In the genomic region with DNA sequence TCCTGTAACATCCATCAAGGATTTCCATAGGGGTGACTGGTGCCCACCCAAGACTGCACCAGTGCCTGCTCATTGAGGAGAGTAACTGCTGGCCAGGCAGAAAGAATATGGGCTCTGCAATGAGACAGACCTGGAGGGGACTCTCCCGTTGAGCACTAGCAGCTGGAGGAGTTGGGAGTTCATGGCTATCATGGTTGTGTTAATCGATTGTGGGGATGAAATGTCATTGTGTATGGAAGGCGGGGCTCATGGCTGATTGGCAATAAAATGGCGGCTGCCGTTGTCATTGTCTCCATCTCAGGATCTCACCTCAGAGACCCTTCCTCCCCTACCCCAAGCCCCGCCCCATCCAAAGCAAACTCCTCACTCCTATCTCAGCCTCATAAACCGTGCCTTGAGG, we compare ENCODE assay signal across 21 cellular contexts. TPM values are rescaled to one million over a fixed set of nuclear protein-coding genes. Genes with fewer than 3 reads are reported as not detected.
A peak's percentile ranks its signal among the peaks of the same experiment; 100 is the strongest.
DNase-seq lines count a peak whose midpoint lies in the region; ATAC-seq and TF ChIP-seq lines count a peak whose summit lies in the region.
"Had no signal": no experiment of that assay in that cellular context is flagged by ENCODE, and none has a peak within 500 bp of the region (broad histone marks: within the 10 kb centered on the region; RNA-seq: fewer than 3 reads in every experiment).

No MANE protein-coding gene starts in this region.

- H3K4me1 Mint-ChIP-seq in activated naive CD4-positive, alpha-beta T cell treated with anti-CD3 and anti-CD28 coated beads, Interleukin-2, amount 10 ng/mL, durations not matched to agents 7 days and 5 days: peaks cover 39% of the 10 kb centered on the region

- H3K9me3 ChIP-seq in RWPE2 (ENCODE audit: severe bottlenecking) (no peaks in the 10 kb centered on the region), esophagus (ENCODE audit: control insufficient read depth in 2 of 2, insufficient read depth in 1 of 2, low read depth in 1 of 2, low read length in 1 of 2) (no peaks in the 10 kb centered on the region), stomach (no peaks in the 10 kb centered on the region)
- H3K9me3 ChIP-seq: breast epithelium, thoracic aorta had no signal

- 93 to 94% methylated on average over 7 of the region's 7 CpGs for WGBS in esophagus, 2 donors
- 83 to 88% (median 85%) methylated on average over 7 of the region's 7 CpGs for WGBS in stomach, 5 donors

- intact Hi-C loops in stomach (cut with DNase I; ENCODE audit: low total_unique reads): no loop called here

- peaks cover 7% of the 10 kb centered on the region for H3K4me1 ChIP-seq in RWPE2 (ENCODE audit: insufficient read depth, poor library complexity, severe bottlenecking)
- H3K4me1 ChIP-seq in esophagus (ENCODE audit: control insufficient read depth in 2 of 2, insufficient read depth in 2 of 2, low read length in 1 of 2): peaks cover 5 to 19% of the 10 kb centered on the region in 2 donors
- H3K4me1 ChIP-seq in stomach: peaks cover 12 to 48% (median 42%) of the 10 kb centered on the region in 4 donors
- H3K4me1 ChIP-seq: breast epithelium, foreskin keratinocyte had no signal

- DNase-seq in activated naive CD4-positive, alpha-beta T cell treated with anti-CD3 and anti-CD28 coated beads, Interleukin-2, amount 10 ng/mL, durations not matched to agents 7 days and 5 days: no peak
- no peak for DNase-seq in activated naive CD4-positive, alpha-beta T cell (lab: John Stamatoyannopoulos, UW)
- DNase-seq in RWPE2 (ENCODE audit: low spot score) (peak; percentile 29), stomach (peak; percentile 14), NCI-H82 treated with DMSO at 0.1 percent for 48 hours (lab: John Stamatoyannopoulos, UW; ENCODE audit: unreplicated experiment) (no peak), pons (ENCODE audit: low spot score) (no peak)
- DNase-seq: ACHN, hypothalamus, naive B cell had no signal

- TF ChIP-seq POLR2A in stomach (IDR thresholded peaks at IDR 0.05): no peak

- peak overlapping the region; percentile 23 for H3K27ac ChIP-seq in RWPE2 (ENCODE audit: poor library complexity, severe bottlenecking)
- H3K27ac ChIP-seq in esophagus (ENCODE audit: low read depth in 2 of 2, low read length in 1 of 2): peak overlapping the region; percentile 21 to 81
- H3K27ac ChIP-seq in stomach: peak overlapping the region; percentile 25 to 54 (median 46)
- H3K27ac ChIP-seq: breast epithelium, foreskin keratinocyte, thoracic aorta, VCaP had no signal

- TF ChIP-seq CTCF in RWPE2 (IDR thresholded peaks at IDR 0.05; ENCODE audit: poor library complexity, severe bottlenecking) (no peak), stomach (IDR thresholded peaks at IDR 0.05) (no peak)

- peaks cover 64% of the 10 kb centered on the region for H3K27me3 Mint-ChIP-seq in activated naive CD4-positive, alpha-beta T cell treated with anti-CD3 and anti-CD28 coated beads, Interleukin-2, amount 10 ng/mL, durations not matched to agents 7 days and 5 days

- H3K36me3 Mint-ChIP-seq in activated naive CD4-positive, alpha-beta T cell treated with anti-CD3 and anti-CD28 coated beads, Interleukin-2, amount 10 ng/mL, durations not matched to agents 7 days and 5 days: peaks cover 14% of the 10 kb centered on the region
- H3K36me3 Mint-ChIP-seq: memory B cell, naive B cell had no signal

- ATAC-seq in RWPE2 (ENCODE audit: low read depth) (no peak), HG03025 (IDR thresholded peaks at IDR 0.05; ENCODE audit: low FRiP score, unreplicated experiment) (no peak)

- no peak overlapping the region for H3K4me3 Mint-ChIP-seq in activated naive CD4-positive, alpha-beta T cell treated with anti-CD3 and anti-CD28 coated beads, Interleukin-2, amount 10 ng/mL, durations not matched to agents 7 days and 5 days
- H3K4me3 Mint-ChIP-seq: dendritic cell treated with granulocyte-macrophage colony-stimulating factor and Interleukin-4, amounts not matched to agents 40 ng/mL and 50 ng/mL, for 4 days had no signal

- peak overlapping the region; percentile 83 for H3K27ac Mint-ChIP-seq in activated naive CD4-positive, alpha-beta T cell treated with anti-CD3 and anti-CD28 coated beads, Interleukin-2, amount 10 ng/mL, durations not matched to agents 7 days and 5 days
- H3K27ac Mint-ChIP-seq: memory B cell, naive B cell had no signal

- no peaks in the 10 kb centered on the region for H3K27me3 ChIP-seq in RWPE2 (ENCODE audit: insufficient read depth, poor library complexity, severe bottlenecking)
- no peaks in the 10 kb centered on the region for H3K27me3 ChIP-seq in esophagus (ENCODE audit: control insufficient read depth in 1 of 2, insufficient read depth in 2 of 2, low read length in 2 of 2)
- H3K27me3 ChIP-seq in stomach: peaks cover 0 to 28% (median 10%) of the 10 kb centered on the region in 3 donors
- H3K27me3 ChIP-seq: breast epithelium, foreskin keratinocyte had no signal

- TF ChIP-seq EP300 in stomach (IDR thresholded peaks at IDR 0.05): no peak

- CTCF ChIA-PET in activated naive CD4-positive, alpha-beta T cell treated with anti-CD3 and anti-CD28 coated beads, Interleukin-2, amount 10 ng/mL, durations not matched to agents 7 days and 5 days (lab: Charles Lee): no interaction called here

- no peaks in the 10 kb centered on the region for H3K36me3 ChIP-seq in RWPE2 (ENCODE audit: low read depth)
- H3K36me3 ChIP-seq in esophagus (ENCODE audit: control insufficient read depth in 2 of 2, insufficient read depth in 2 of 2, low read length in 1 of 2): no peaks in the 10 kb centered on the region
- no peaks in the 10 kb centered on the region for H3K36me3 ChIP-seq in stomach
- H3K36me3 ChIP-seq: breast epithelium, thoracic aorta had no signal

- peaks cover 12% of the 10 kb centered on the region for H3K9me3 Mint-ChIP-seq in activated naive CD4-positive, alpha-beta T cell treated with anti-CD3 and anti-CD28 coated beads, Interleukin-2, amount 10 ng/mL, durations not matched to agents 7 days and 5 days
- H3K9me3 Mint-ChIP-seq: dendritic cell treated with granulocyte-macrophage colony-stimulating factor and Interleukin-4, amounts not matched to agents 40 ng/mL and 50 ng/mL, for 4 days; memory B cell; naive B cell had no signal

- no peak overlapping the region for H3K4me3 ChIP-seq in RWPE2 (ENCODE audit: severe bottlenecking)
- no peak overlapping the region for H3K4me3 ChIP-seq in esophagus (ENCODE audit: low read depth in 1 of 2, low read length in 2 of 2)
- H3K4me3 ChIP-seq in stomach: no peak overlapping the region
- H3K4me3 ChIP-seq: breast epithelium, thoracic aorta had no signal

RNA-seq across cellular contexts. Expression of a gene that starts 3.9 kb away (rescaled TPM):
- polyA plus RNA-seq in esophagus (10 to 100 TPM; 10.9 to 11.7 TPM), stomach (10 to 100 TPM; 19.2 to 38.8 (median 26.5) TPM)
- 10 to 100 TPM in 3 of 5 donors, 1 to 10 TPM in 2; 7.0 to 41.9 (median 13.6) TPM for total RNA-seq in stomach
- total RNA-seq: activated T-cell treated with anti-CD3 and anti-CD28 coated beads, Interleukin-2, amount 50 U/mL, for 72 hours; osteocyte; T-helper 1 cell treated with Interleukin-12 subunit alpha and Interleukin-12 subunit beta and Interleukin-4 antibody, amounts not matched to agents 30 ng/mL and 1 ng/mL, for 36 hours had no signal

RNA-seq across cellular contexts. Expression of a gene that starts 11.7 kb away (rescaled TPM):
- 10 to 100 TPM in 1 of 2 donors, 1 to 10 TPM in 1; 9.1 to 16.7 TPM for polyA plus RNA-seq in esophagus
- total RNA-seq in stomach: 10 to 100 TPM in 2 of 5 donors, 1 to 10 TPM in 2, not detected in 1; 4.3 to 24.3 (median 11.6) TPM
- polyA plus RNA-seq in stomach: 10 to 100 TPM in 2 of 3 donors, 1 to 10 TPM in 1; 7.7 to 34.4 (median 20.2) TPM
- total RNA-seq: osteocyte; right cardiac atrium; T-helper 1 cell treated with Interleukin-12 subunit alpha and Interleukin-12 subunit beta and Interleukin-4 antibody, amounts not matched to agents 30 ng/mL and 1 ng/mL, for 36 hours; thoracic aorta had no signal

RNA-seq across cellular contexts. Expression of a gene that starts 27.1 kb away (rescaled TPM):
- polyA plus RNA-seq in esophagus (1 to 10 TPM; 4.2 to 4.7 TPM), stomach (1 to 10 TPM; 2.1 to 5.8 (median 3.1) TPM)
- 10 to 100 TPM in 4 of 5 donors, not detected in 1; 13.8 to 36.2 (median 16.4) TPM for total RNA-seq in stomach
- total RNA-seq: foreskin keratinocyte, osteocyte had no signal
- polyA plus RNA-seq: foreskin keratinocyte had no signal

Comparison
In these comparisons a context has a peak if more than half of its experiments do, and no peak if none do; other contexts are left out.
1. DNase-seq: peak in RWPE2 (single experiment) and stomach (single experiment); none in activated naive CD4-positive, alpha-beta T cell treated with anti-CD3 and anti-CD28 coated beads, Interleukin-2, amount 10 ng/mL, durations not matched to agents 7 days and 5 days (single experiment), activated naive CD4-positive, alpha-beta T cell (0 of 4), NCI-H82 treated with DMSO at 0.1 percent for 48 hours (single experiment) and pons (single experiment).
2. Peak in every context shown above with its lines, with median percentiles within 50 percentile points of each other: H3K27ac ChIP-seq.